In the genomic region with DNA sequence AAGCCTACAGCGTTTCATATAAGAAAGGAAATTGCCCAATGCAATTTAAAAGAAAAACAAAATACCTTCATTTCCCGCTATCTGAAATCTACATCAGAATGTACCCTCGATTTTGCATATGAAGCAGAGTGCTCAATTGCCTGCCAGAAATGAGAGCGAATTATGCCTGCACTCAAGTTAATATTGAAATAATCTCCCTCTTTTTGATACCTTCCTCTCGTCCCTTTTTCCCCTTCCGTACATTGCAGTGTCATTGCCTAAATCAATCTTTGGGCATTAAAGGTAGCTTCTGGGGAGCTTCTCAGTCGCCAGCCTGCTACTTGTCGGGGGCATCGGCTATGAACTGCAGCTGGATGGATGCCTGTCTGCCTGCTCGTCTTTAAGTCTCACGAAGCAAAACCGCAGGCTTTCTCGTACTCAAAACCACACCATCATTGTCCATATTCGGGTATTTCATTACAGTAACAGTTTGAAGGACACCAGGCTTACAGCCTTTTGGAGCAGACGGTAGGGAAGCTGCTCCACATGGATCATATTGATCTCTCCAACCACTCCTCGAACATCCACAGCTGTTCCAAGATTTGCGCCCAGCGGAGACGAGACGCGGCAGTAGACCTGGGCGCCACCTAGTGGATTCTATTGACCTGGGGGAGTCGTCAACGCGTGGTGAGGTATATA, we compare ENCODE assay signal across 8 cellular contexts.
DNase-seq lines count a peak whose midpoint lies in the region; ATAC-seq and TF ChIP-seq lines count a peak whose summit lies in the region.

No MANE protein-coding gene starts in this region.

- peak; percentile 75 for DNase-seq in Ammon's horn (ENCODE audit: low spot score)
- peak; percentile 67 for DNase-seq in NCI-H446 treated with DMSO at 0.1 percent for 48 hours (lab: John Stamatoyannopoulos, UW)
- DNase-seq in activated CD4-positive, alpha-beta T cell treated with anti-CD3 and anti-CD28 coated beads for 1 hour: peak; percentile 47
- DNase-seq in choroid plexus epithelial cell (ENCODE audit: low read depth): peak; percentile 76
- peak; percentile 74 to 86 for DNase-seq in left lung
- DNase-seq in stimulated activated CD4-positive, alpha-beta T cell treated with anti-CD3 and anti-CD28 coated beads, Interleukin-4, amount 100 ng/mL, for 24 hours: peak; percentile 75

- intact Hi-C loops in left lung (cut with DNase I): loop anchor here in 1 of 2 donors (5.0 to 10.0 kb wide), 2 partner anchors 334 to 1021 kb away; a partner anchor contains a TSS

- peak overlapping the region; percentile 45 for H3K4me3 ChIP-seq in choroid plexus epithelial cell (ENCODE audit: low read depth, low read length)
- H3K4me3 ChIP-seq in left lung: peak overlapping the region in 1 of 2 donors; percentile 41

- no peak overlapping the region for H3K27ac ChIP-seq in left lung

- H3K27me3 ChIP-seq in left lung: peaks cover 30 to 68% of the 10 kb centered on the region in 2 donors

- H3K4me1 ChIP-seq in left lung: peaks cover 2 to 15% of the 10 kb centered on the region in 2 donors

- no peaks in the 10 kb centered on the region for H3K36me3 ChIP-seq in left lung

- TF ChIP-seq CTCF in choroid plexus epithelial cell (conservative IDR thresholded peaks at IDR 0.05; ENCODE audit: low read depth, low read length): peak; percentile 96
- TF ChIP-seq CTCF in left lung (IDR thresholded peaks at IDR 0.05): peak; percentile 70 to 78

- ATAC-seq in GM19035 (IDR thresholded peaks at IDR 0.05; ENCODE audit: unreplicated experiment): peak; percentile 93
- peak; percentile 86 for ATAC-seq in HG03342 (IDR thresholded peaks at IDR 0.05; ENCODE audit: unreplicated experiment)
- peak; percentile 98 for ATAC-seq in left lung

- no peaks in the 10 kb centered on the region for H3K9me3 ChIP-seq in left lung
